In genomic region chr1:183180213-183180612, GRCh38 we compare ENCODE assay signal across 8 cellular contexts. TPM values are rescaled to one million over a fixed set of nuclear protein-coding genes. Genes with fewer than 3 reads are reported as not detected.
DNase-seq lines count a peak whose midpoint lies in the region; ATAC-seq, FAIRE-seq and TF ChIP-seq lines count a peak whose summit lies in the region.

No MANE protein-coding gene starts in this region.

- DNase-seq in NCI-H774 (lab: John Stamatoyannopoulos, UW) (peak; percentile 5), fibroblast of peridontal ligament (ENCODE audit: extremely low read depth) (peak; percentile 99), skeletal muscle cell (ENCODE audit: low read depth) (peak; percentile 85), GM12892 (ENCODE audit: insufficient read length) (no peak), retina (no peak), mesenteric fat pad (ENCODE audit: low spot score) (no peak)
- DNase-seq in stimulated activated CD8-positive, alpha-beta memory T cell treated with anti-CD3 and anti-CD28 coated beads, Interleukin-4, amount 100 ng/mL, for 48 hours = no peak

- FAIRE-seq in GM12892 (lab: Jason Lieb, UNC) = no peak

- ATAC-seq in GM18858 (IDR thresholded peaks at IDR 0.05; ENCODE audit: unreplicated experiment) = peak; percentile 7

- TF ChIP-seq POLR2A in GM12892 (IDR thresholded peaks at IDR 0.05; ENCODE audit: low read depth, low read length) = no peak

- H3K4me3 ChIP-seq in skeletal muscle cell (ENCODE audit: low read depth, low read length) = no peak overlapping the region

RNA-seq across cellular contexts. Expression of gene LAMC2, which starts 5.9 kb away (rescaled TPM):
- polyA plus RNA-seq in GM12892 (2012; ENCODE audit: missing spikeins) = 0.30 TPM
- total RNA-seq in mesenteric fat pad = 1.0 TPM

Comparison
In these comparisons a context has a peak if more than half of its experiments do, and no peak if none do; other contexts are left out.
1. DNase-seq: peak in NCI-H774 (single experiment), fibroblast of peridontal ligament (single experiment) and skeletal muscle cell (single experiment); none in GM12892 (single experiment), retina (single experiment), mesenteric fat pad (single experiment) and stimulated activated CD8-positive, alpha-beta memory T cell treated with anti-CD3 and anti-CD28 coated beads, Interleukin-4, amount 100 ng/mL, for 48 hours (single experiment).